27 cellular contexts compared by ENCODE assay signal in genomic region chr12:94198469-94198868, GRCh38.
"Had no signal": no experiment of that assay in that cellular context is flagged by ENCODE, and none has a peak within 500 bp of the region (broad histone marks: within the 10 kb centered on the region; RNA-seq: fewer than 3 reads in every experiment).

No MANE protein-coding gene starts in this region.

- H3K4me1 Mint-ChIP-seq: mesothelial cell of epicardium, nephron progenitor cell had no signal

- H3K27me3 ChIP-seq: breast epithelium, esophagus muscularis mucosa, pancreas, upper lobe of left lung, vagina had no signal

- H3K9me3 ChIP-seq: breast epithelium, esophagus muscularis mucosa, pancreas, prostate gland, upper lobe of left lung, vagina had no signal

- H3K27ac Mint-ChIP-seq: activated naive CD8-positive, alpha-beta T cell treated with anti-CD3 and anti-CD28 coated beads, Interleukin-2, amount 50 U/mL, for 24 hours; activated T-cell treated with anti-CD3 and anti-CD28 coated beads, Interleukin-2, amount 50 U/mL, for 24 hours; mesothelial cell of epicardium; nephron progenitor cell; stimulated activated naive CD8-positive, alpha-beta T cell treated with anti-CD3 and anti-CD28 coated beads, Interleukin-15, amount 100 ng/mL, for 72 hours; T-helper 1 cell treated with Interleukin-12 subunit alpha and Interleukin-12 subunit beta and Interleukin-4 antibody, amounts not matched to agents 30 μg/mL and 1 μg/mL, for 36 hours had no signal

- H3K36me3 ChIP-seq: breast epithelium, esophagus muscularis mucosa, pancreas, prostate gland, upper lobe of left lung, vagina had no signal

- DNase-seq: activated CD4-positive, alpha-beta T cell treated with anti-CD3 and anti-CD28 coated beads for 48 hours; activated CD4-positive, alpha-beta T cell treated with anti-CD3 and anti-CD28 coated beads, Interleukin-2, amount 50 U/mL, for 48 hours; activated CD8-positive, alpha-beta memory T cell treated with anti-CD3 and anti-CD28 coated beads, Interleukin-2, amount 50 U/mL, for 4 hours; activated gamma-delta T cell; activated naive CD4-positive, alpha-beta T cell treated with anti-CD3 and anti-CD28 coated beads, Interleukin-2, amount 50 U/mL, for 16 hours; activated naive CD8-positive, alpha-beta T cell treated with anti-CD3 and anti-CD28 coated beads, Interleukin-2, amount 50 U/mL, for 24 hours; activated T-cell treated with anti-CD3 and anti-CD28 coated beads, Interleukin-2, amount 50 U/mL, for 24 hours; amygdala; central memory CD4-positive, alpha-beta T cell; glutamatergic neuron; left cardiac atrium; mammary epithelial cell; naive B cell; nephron progenitor cell; stimulated activated naive CD8-positive, alpha-beta T cell treated with anti-CD3 and anti-CD28 coated beads, Interleukin-15, amount 100 ng/mL, for 72 hours; substantia nigra; T-helper 9 cell; upper lobe of left lung had no signal

- H3K4me3 ChIP-seq: breast epithelium, esophagus muscularis mucosa, pancreas, prostate gland, upper lobe of left lung, vagina had no signal

- ATAC-seq: activated CD4-positive, CD25-positive, alpha-beta regulatory T cell treated with anti-CD3 and anti-CD28 coated beads, Interleukin-2, amount 50 U/mL, for 24 hours; activated naive CD8-positive, alpha-beta T cell treated with anti-CD3 and anti-CD28 coated beads, Interleukin-2, amount 50 U/mL, for 24 hours; left cardiac atrium; pancreas; stimulated activated naive CD8-positive, alpha-beta T cell treated with anti-CD3 and anti-CD28 coated beads, Interleukin-15, amount 100 ng/mL, for 72 hours had no signal

- H3K27ac ChIP-seq: breast epithelium, esophagus muscularis mucosa, pancreas, prostate gland, upper lobe of left lung, vagina, VCaP had no signal

- H3K4me1 ChIP-seq: breast epithelium, esophagus muscularis mucosa, pancreas, prostate gland, upper lobe of left lung, vagina had no signal

- H3K9me3 Mint-ChIP-seq: activated naive CD8-positive, alpha-beta T cell treated with anti-CD3 and anti-CD28 coated beads, Interleukin-2, amount 50 U/mL, for 24 hours had no signal

- H3K4me3 Mint-ChIP-seq: activated naive CD8-positive, alpha-beta T cell treated with anti-CD3 and anti-CD28 coated beads, Interleukin-2, amount 50 U/mL, for 24 hours; activated T-cell treated with anti-CD3 and anti-CD28 coated beads, Interleukin-2, amount 50 U/mL, for 24 hours; mesothelial cell of epicardium; nephron progenitor cell; stimulated activated naive CD8-positive, alpha-beta T cell treated with anti-CD3 and anti-CD28 coated beads, Interleukin-15, amount 100 ng/mL, for 72 hours; T-helper 1 cell treated with Interleukin-12 subunit alpha and Interleukin-12 subunit beta and Interleukin-4 antibody, amounts not matched to agents 30 μg/mL and 1 μg/mL, for 36 hours had no signal
